Comparison of ENCODE assay signal across 2 cellular contexts in the genomic region with DNA sequence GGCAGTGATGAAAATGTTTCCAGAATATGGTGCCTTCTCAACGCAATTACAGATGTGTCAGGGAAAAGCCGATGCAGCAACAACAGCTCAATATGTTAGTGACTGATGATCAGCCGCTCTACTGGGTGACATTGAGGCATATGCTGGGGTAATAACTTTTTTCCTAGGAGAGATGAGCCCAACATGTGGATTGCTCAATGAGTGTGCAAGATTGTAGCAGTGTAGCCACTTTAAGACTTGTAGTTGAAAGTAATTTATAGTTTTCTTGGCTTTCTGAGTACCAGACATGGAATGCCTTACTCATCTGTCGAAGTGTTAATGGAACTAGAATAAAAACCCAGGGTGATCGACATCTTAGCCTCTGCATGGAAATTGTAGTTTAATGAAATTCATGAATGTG.
TF ChIP-seq lines count a peak whose summit lies in the region.

No MANE protein-coding gene starts in this region.

TF ChIP-seq in IMR-90, 13 proteins besides CTCF, POLR2A, EP300 and RAD21:
- TF ChIP-seq CEBPB (IDR thresholded peaks at IDR 0.05; ENCODE audit: low read depth, low read length) (peak; percentile 38; the same call in 1 of the 2 replicates), MXI1 (IDR thresholded peaks at IDR 0.05; ENCODE audit: borderline replicate concordance, low read depth, low read length) (no peak), MAZ (IDR thresholded peaks at IDR 0.05; ENCODE audit: borderline replicate concordance, low read depth, low read length) (no peak), FOS (IDR thresholded peaks at IDR 0.05; ENCODE audit: low read depth, low read length) (no peak)

TF ChIP-seq in HepG2, 621 proteins besides CTCF, POLR2A, EP300 and RAD21:
- TF ChIP-seq PRDM4 (CRISPR knock-in tag; IDR thresholded peaks at IDR 0.05; ENCODE audit: borderline replicate concordance) (no peak), PHF21A (CRISPR knock-in tag; IDR thresholded peaks at IDR 0.05) (no peak), HDAC2 (CRISPR knock-in tag; IDR thresholded peaks at IDR 0.05) (no peak), ZFYVE20 (CRISPR knock-in tag; IDR thresholded peaks at IDR 0.05; ENCODE audit: borderline replicate concordance, low read depth) (no peak), HOXA9 (CRISPR knock-in tag; IDR thresholded peaks at IDR 0.05; ENCODE audit: borderline replicate concordance) (no peak), CHD2 (IDR thresholded peaks at IDR 0.05; ENCODE audit: low read depth, low read length) (no peak), ZFAT (CRISPR knock-in tag; conservative IDR thresholded peaks at IDR 0.05) (no peak), NR3C1 (CRISPR knock-in tag; IDR thresholded peaks at IDR 0.05) (no peak), ZNF687 (CRISPR knock-in tag; IDR thresholded peaks at IDR 0.05) (no peak)
- TF ChIP-seq, protein P1, sequence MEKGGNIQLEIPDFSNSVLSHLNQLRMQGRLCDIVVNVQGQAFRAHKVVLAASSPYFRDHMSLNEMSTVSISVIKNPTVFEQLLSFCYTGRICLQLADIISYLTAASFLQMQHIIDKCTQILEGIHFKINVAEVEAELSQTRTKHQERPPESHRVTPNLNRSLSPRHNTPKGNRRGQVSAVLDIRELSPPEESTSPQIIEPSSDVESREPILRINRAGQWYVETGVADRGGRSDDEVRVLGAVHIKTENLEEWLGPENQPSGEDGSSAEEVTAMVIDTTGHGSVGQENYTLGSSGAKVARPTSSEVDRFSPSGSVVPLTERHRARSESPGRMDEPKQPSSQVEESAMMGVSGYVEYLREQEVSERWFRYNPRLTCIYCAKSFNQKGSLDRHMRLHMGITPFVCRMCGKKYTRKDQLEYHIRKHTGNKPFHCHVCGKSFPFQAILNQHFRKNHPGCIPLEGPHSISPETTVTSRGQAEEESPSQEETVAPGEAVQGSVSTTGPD (CRISPR knock-in tag; IDR thresholded peaks at IDR 0.05), result no peak
